In genomic region chr17:31560836-31561235, GRCh38 we compare ENCODE assay signal across 10 cellular contexts.
DNase-seq lines count a peak whose midpoint lies in the region; ATAC-seq, FAIRE-seq and TF ChIP-seq lines count a peak whose summit lies in the region.
"Had no signal": no experiment of that assay in that cellular context is flagged by ENCODE, and none has a peak within 500 bp of the region (broad histone marks: within the 10 kb centered on the region; RNA-seq: fewer than 3 reads in every experiment).

No MANE protein-coding gene starts in this region.

- DNase-seq in COLO668 (lab: John Stamatoyannopoulos, UW; ENCODE audit: unreplicated experiment) (peak; percentile 15), SK-N-MC (ENCODE audit: low read depth, low spot score) (no peak), fibroblast of pulmonary artery (ENCODE audit: low read depth) (no peak), pancreas (no peak), GM03348 (ENCODE audit: low spot score) (no peak), NCI-H2029 treated with DMSO at 0.1 percent for 48 hours (lab: John Stamatoyannopoulos, UW) (no peak), NCI-H187 (lab: John Stamatoyannopoulos, UW) (no peak), NCI-H69 (lab: John Stamatoyannopoulos, UW) (no peak)
- DNase-seq: RPMI8226, small intestine had no signal

- H3K4me3 ChIP-seq in SK-N-MC (peak overlapping the region; percentile 51; the same call in 1 of the 2 replicates), fibroblast of pulmonary artery (replicated peaks; ENCODE audit: low read depth, low read length) (peak overlapping the region; percentile 79), pancreas (peak overlapping the region in 1 of 4 donors; percentile 67)

- WGBS in pancreas, 2 donors = 44 to 50% methylated on average over 6 of the region's 6 CpGs

- no peaks in the 10 kb centered on the region for H3K27me3 ChIP-seq in pancreas

- H3K9ac ChIP-seq in SK-N-MC (ENCODE audit: insufficient read length) = no peak overlapping the region

- H3K4me1 ChIP-seq in pancreas = peaks cover 7 to 48% (median 25%) of the 10 kb centered on the region in 3 donors

- no peak for TF ChIP-seq CTCF in fibroblast of pulmonary artery (IDR thresholded peaks at IDR 0.05; ENCODE audit: low read length, missing control alignments)
- no peak for TF ChIP-seq CTCF in pancreas (IDR thresholded peaks at IDR 0.05)

- no peaks in the 10 kb centered on the region for H3K36me3 ChIP-seq in SK-N-MC (ENCODE audit: insufficient read depth, low read length)
- H3K36me3 ChIP-seq in pancreas = no peaks in the 10 kb centered on the region

- H3K9me3 ChIP-seq in SK-N-MC (ENCODE audit: low read depth, low read length) = no peaks in the 10 kb centered on the region
- H3K9me3 ChIP-seq in pancreas = no peaks in the 10 kb centered on the region

- peak in 1 of 4 donors; percentile 5 for ATAC-seq in pancreas

- intact Hi-C loops in pancreas (cut with DNase I) = no loop called here

- H3K27ac ChIP-seq in SK-N-MC = peak overlapping the region; percentile 90; the same call in 1 of the 2 replicates
- H3K27ac ChIP-seq in pancreas = peak overlapping the region in 3 of 4 donors; percentile 79 to 90 (median 80)

- no peak for FAIRE-seq in pancreas (lab: Jason Lieb, UNC)
- FAIRE-seq: small intestine had no signal
